1 cellular context compared by ENCODE assay signal in genomic region chr6:87925373-87926060, GRCh38.
TF ChIP-seq lines count a peak whose summit lies in the region.

No MANE protein-coding gene starts in this region.

TF ChIP-seq in GM12878, 131 proteins besides CTCF, POLR2A, EP300 and RAD21 (continued from another document and continues in another):
- no peak for TF ChIP-seq CUX1 (IDR thresholded peaks at IDR 0.05; ENCODE audit: insufficient replicate concordance, low read depth, low read length)
- no peak for TF ChIP-seq RCOR1 (conservative IDR thresholded peaks at IDR 0.05; ENCODE audit: low read depth, low read length)
- TF ChIP-seq YBX1 (IDR thresholded peaks at IDR 0.05): no peak
- no peak for TF ChIP-seq IRF5 (IDR thresholded peaks at IDR 0.05; ENCODE audit: borderline replicate concordance)
- no peak for TF ChIP-seq CEBPB (IDR thresholded peaks at IDR 0.05; ENCODE audit: borderline replicate concordance in 1 of 2, low read depth in 2 of 2, low read length in 2 of 2)
- TF ChIP-seq WRNIP1 (IDR thresholded peaks at IDR 0.05; ENCODE audit: borderline replicate concordance, low read depth, low read length): 0 out of 2 replicates have a peak, but pooled peaks have one; percentile 5
- TF ChIP-seq CHD2 (IDR thresholded peaks at IDR 0.05; ENCODE audit: borderline replicate concordance, low read depth, low read length): 0 out of 2 replicates have a peak, but pooled peaks have one; percentile 63
- no peak for TF ChIP-seq E2F4 (IDR thresholded peaks at IDR 0.05; ENCODE audit: low read depth, low read length)
- TF ChIP-seq ZSCAN29 (IDR thresholded peaks at IDR 0.05): no peak
- TF ChIP-seq FOS (IDR thresholded peaks at IDR 0.05; ENCODE audit: borderline replicate concordance, extremely low read depth, insufficient read length): no peak
- TF ChIP-seq CBX5 (IDR thresholded peaks at IDR 0.05; ENCODE audit: low read depth): peak; percentile 27; the same call in 1 of the 2 replicates
- no peak for TF ChIP-seq HCFC1 (IDR thresholded peaks at IDR 0.05; ENCODE audit: low read length)
- no peak for TF ChIP-seq USF2 (IDR thresholded peaks at IDR 0.05; ENCODE audit: borderline replicate concordance, low read depth, low read length)
- no peak for TF ChIP-seq NFXL1 (IDR thresholded peaks at IDR 0.05; ENCODE audit: borderline replicate concordance)
- no peak; the same call in 1 of the 2 replicates for TF ChIP-seq ZBED1 (IDR thresholded peaks at IDR 0.05; ENCODE audit: borderline replicate concordance)
- TF ChIP-seq LARP7 (IDR thresholded peaks at IDR 0.05): 0 out of 2 replicates have a peak, but pooled peaks have one; percentile 49
- no peak for TF ChIP-seq BCLAF1 (IDR thresholded peaks at IDR 0.05)
- TF ChIP-seq BCL11A (IDR thresholded peaks at IDR 0.05; ENCODE audit: low read depth, low read length): peak; percentile 84
- no peak for TF ChIP-seq PML (IDR thresholded peaks at IDR 0.05; ENCODE audit: low read length)
- TF ChIP-seq CBFB (IDR thresholded peaks at IDR 0.05; ENCODE audit: low read depth): peak; percentile 62; the same call in 1 of the 2 replicates
- no peak for TF ChIP-seq SUZ12 (IDR thresholded peaks at IDR 0.05; ENCODE audit: unreplicated experiment)
- TF ChIP-seq NR2F1 (conservative IDR thresholded peaks at IDR 0.05): peak; percentile 80
- TF ChIP-seq ZNF274 (IDR thresholded peaks at IDR 0.05; ENCODE audit: insufficient read depth, insufficient read length): no peak
- peak; percentile 100 for TF ChIP-seq PAX5 (IDR thresholded peaks at IDR 0.05; ENCODE audit: borderline replicate concordance, low read depth, low read length)
- TF ChIP-seq RAD51 (IDR thresholded peaks at IDR 0.05): peak; percentile 81
- TF ChIP-seq SIN3A (IDR thresholded peaks at IDR 0.05; ENCODE audit: low read depth, low read length): no peak
- peak; percentile 81; the same call in 1 of the 2 replicates for TF ChIP-seq ZNF592 (IDR thresholded peaks at IDR 0.05)
- peak; percentile 88 for TF ChIP-seq RELA (IDR thresholded peaks at IDR 0.05; ENCODE audit: borderline replicate concordance, partially characterized antibody)
- no peak for TF ChIP-seq KAT2A (conservative IDR thresholded peaks at IDR 0.05; ENCODE audit: control insufficient read depth, low read depth, low read length)
- TF ChIP-seq SKIL (IDR thresholded peaks at IDR 0.05; ENCODE audit: low read depth, poor library complexity, severe bottlenecking): peak; percentile 100
- peak; percentile 90 for TF ChIP-seq MTA2 (IDR thresholded peaks at IDR 0.05; ENCODE audit: low read depth)
- peak; percentile 28 for TF ChIP-seq YY1 (IDR thresholded peaks at IDR 0.05; ENCODE audit: low read depth, low read length)
- no peak for TF ChIP-seq ZBTB33 (IDR thresholded peaks at IDR 0.05)
- TF ChIP-seq SIX5 (IDR thresholded peaks at IDR 0.05; ENCODE audit: low read depth, low read length, severe bottlenecking): no peak
- no peak for TF ChIP-seq MAX (IDR thresholded peaks at IDR 0.05; ENCODE audit: low read depth, low read length)
- TF ChIP-seq ZNF217 (IDR thresholded peaks at IDR 0.05): peak; percentile 32; the same call in 1 of the 2 replicates
